4 cellular contexts compared by ENCODE assay signal in genomic region chr10:131587976-131588680, GRCh38.
"Had no signal": no experiment of that assay in that cellular context is flagged by ENCODE, and none has a peak within 500 bp of the region (broad histone marks: within the 10 kb centered on the region; RNA-seq: fewer than 3 reads in every experiment).

No MANE protein-coding gene starts in this region.

- ATAC-seq: GM23338 had no signal

- H3K4me3 ChIP-seq: GM23338 had no signal

- H3K27ac Mint-ChIP-seq: GM23338, H9, IgD-negative memory B cell had no signal

- H3K4me3 Mint-ChIP-seq: GM23338, H9, IgD-negative memory B cell had no signal

- H3K4me1 Mint-ChIP-seq: GM23338, H9, IgD-negative memory B cell had no signal

- DNase-seq: H9, HCEC 1CT had no signal
